Comparison of ENCODE assay signal across 12 cellular contexts in genomic region chr20:53905019-53905847, GRCh38.
DNase-seq lines count a peak whose midpoint lies in the region; ATAC-seq and TF ChIP-seq lines count a peak whose summit lies in the region.
"Had no signal": no experiment of that assay in that cellular context is flagged by ENCODE, and none has a peak within 500 bp of the region (broad histone marks: within the 10 kb centered on the region; RNA-seq: fewer than 3 reads in every experiment).

No MANE protein-coding gene starts in this region.

- TF ChIP-seq CTCF in HEK293 (tag by site-specific recombination; IDR thresholded peaks at IDR 0.05) (no peak), neutrophil (IDR thresholded peaks at IDR 0.05) (no peak)

- no peak for DNase-seq in Ammon's horn (ENCODE audit: low spot score)
- DNase-seq in HuH-7.5 (ENCODE audit: low spot score) = no peak
- no peak for DNase-seq in erythroblast (lab: John Stamatoyannopoulos, UW)
- DNase-seq: activated CD8-positive, alpha-beta T cell treated with anti-CD3 and anti-CD28 coated beads, Interleukin-2, amount 10 ng/mL, durations not matched to agents 7 days and 5 days; CD8-positive, alpha-beta memory T cell; dorsolateral prefrontal cortex; left ventricle myocardium inferior; SHP77 treated with DMSO at 0.1 percent for 48 hours had no signal

- H3K4me1 ChIP-seq in HEK293 (ENCODE audit: control insufficient read depth, insufficient read depth, low read length) = peaks cover 8% of the 10 kb centered on the region; the same call in 1 of the 2 replicates
- H3K4me1 ChIP-seq in neutrophil (ENCODE audit: control insufficient read depth in 1 of 2, insufficient read depth in 1 of 2, low read depth in 1 of 2, low read length in 1 of 2) = peaks cover 99 to 100% of the 10 kb centered on the region in 2 experiments

- no peak overlapping the region for H3K27ac ChIP-seq in HEK293 (ENCODE audit: extremely low read depth, low read depth, low read length)
- H3K27ac ChIP-seq in neutrophil = peak overlapping the region; percentile 92
- H3K27ac ChIP-seq: dorsolateral prefrontal cortex, left ventricle myocardium inferior had no signal

- TF ChIP-seq POLR2A in erythroblast (IDR thresholded peaks at IDR 0.05; ENCODE audit: low read length) = no peak

- CTCF ChIA-PET in HEK293 (lab: Yijun Ruan, JAX) = interaction anchor here (0.7 to 0.9 kb wide), 2 partner anchors 10 to 33 kb away, joined by 4 to 6 read pairs; no protein-coding TSS in a partner anchor

- no peaks in the 10 kb centered on the region for H3K36me3 ChIP-seq in HEK293 (ENCODE audit: control insufficient read depth in 2 of 2, insufficient read depth in 1 of 2, low read length in 2 of 2)
- H3K36me3 ChIP-seq in neutrophil = no peaks in the 10 kb centered on the region
- H3K36me3 ChIP-seq: left ventricle myocardium inferior had no signal

- H3K27me3 Mint-ChIP-seq in IgD-negative memory B cell = no peaks in the 10 kb centered on the region

- H3K4me3 ChIP-seq in HEK293 (ENCODE audit: low read depth, low read length) (no peak overlapping the region), neutrophil (ENCODE audit: low read depth in 1 of 2, low read length in 1 of 2) (peak overlapping the region in 1 of 2 experiments; percentile 19)
- H3K4me3 ChIP-seq: dorsolateral prefrontal cortex, left ventricle myocardium inferior had no signal

- peak overlapping the region; percentile 7 to 69 (median 59) for H3K27ac Mint-ChIP-seq in IgD-negative memory B cell
- H3K27ac Mint-ChIP-seq: activated CD8-positive, alpha-beta T cell treated with anti-CD3 and anti-CD28 coated beads, Interleukin-2, amount 10 ng/mL, durations not matched to agents 7 days and 5 days had no signal

- H3K4me3 Mint-ChIP-seq in IgD-negative memory B cell = peak overlapping the region in 3 of 4 donors; percentile 1 to 89 (median 33)
- H3K4me3 Mint-ChIP-seq: activated CD8-positive, alpha-beta T cell treated with anti-CD3 and anti-CD28 coated beads, Interleukin-2, amount 10 ng/mL, durations not matched to agents 7 days and 5 days had no signal

- peak; percentile 62 for ATAC-seq in GM18520 (IDR thresholded peaks at IDR 0.05; ENCODE audit: unreplicated experiment)
- ATAC-seq: activated CD8-positive, alpha-beta T cell treated with anti-CD3 and anti-CD28 coated beads, Interleukin-2, amount 10 ng/mL, durations not matched to agents 7 days and 5 days had no signal

- no peaks in the 10 kb centered on the region for H3K27me3 ChIP-seq in neutrophil
- H3K27me3 ChIP-seq: dorsolateral prefrontal cortex had no signal

- no peaks in the 10 kb centered on the region for H3K36me3 Mint-ChIP-seq in IgD-negative memory B cell
- H3K36me3 Mint-ChIP-seq: CD8-positive, alpha-beta memory T cell had no signal

- H3K9me3 Mint-ChIP-seq in IgD-negative memory B cell = peaks cover 0 to 2% (median 0%) of the 10 kb centered on the region in 3 donors
- H3K9me3 Mint-ChIP-seq: CD8-positive, alpha-beta memory T cell had no signal

- POLR2A ChIA-PET in HEK293 (lab: Yijun Ruan, JAX) = no interaction called here

- H3K9me3 ChIP-seq in HEK293 (ENCODE audit: control insufficient read depth, insufficient read depth, low read depth, low read length) (no peaks in the 10 kb centered on the region), neutrophil (no peaks in the 10 kb centered on the region)
- H3K9me3 ChIP-seq: left ventricle myocardium inferior had no signal

- peaks cover 32 to 43% (median 34%) of the 10 kb centered on the region in 3 donors for H3K4me1 Mint-ChIP-seq in IgD-negative memory B cell

TF ChIP-seq in HEK293, 187 proteins besides CTCF, POLR2A, EP300 and RAD21:
- TF ChIP-seq SCRT2 (tag by site-specific recombination; IDR thresholded peaks at IDR 0.05) = 0 out of 2 replicates have a peak, but pooled peaks have one; percentile 12
- no peak for TF ChIP-seq BCL11A (tag by site-specific recombination; IDR thresholded peaks at IDR 0.05; ENCODE audit: low read depth)
- peak; percentile 58; the same call in 1 of the 2 replicates for TF ChIP-seq ZNF341 (tag by site-specific recombination; IDR thresholded peaks at IDR 0.05; ENCODE audit: low read depth)
- TF ChIP-seq OVOL3 (tag by site-specific recombination; IDR thresholded peaks at IDR 0.05) = no peak
- TF ChIP-seq ZNF140 (tag by site-specific recombination; IDR thresholded peaks at IDR 0.05) = no peak
- no peak for TF ChIP-seq PATZ1 (tag by site-specific recombination; IDR thresholded peaks at IDR 0.05)
- no peak for TF ChIP-seq ZNF555 (tag by site-specific recombination; conservative IDR thresholded peaks at IDR 0.05)
TF ChIP-seq in HEK293: peak in this region for 2.
